ENCODE assay signal across 8 cellular contexts in genomic region chr15:95291878-95292472, GRCh38.
DNase-seq lines count a peak whose midpoint lies in the region; ATAC-seq and TF ChIP-seq lines count a peak whose summit lies in the region.

No MANE protein-coding gene starts in this region.

- ATAC-seq in lower lobe of right lung (peak in 1 of 2 donors; percentile 59), HG03196 (IDR thresholded peaks at IDR 0.05; ENCODE audit: unreplicated experiment) (no peak), GM19463 (IDR thresholded peaks at IDR 0.05; ENCODE audit: unreplicated experiment) (no peak)

- H3K27ac ChIP-seq in brain microvascular endothelial cell (no peak overlapping the region), lower lobe of right lung (no peak overlapping the region)

- H3K27me3 ChIP-seq in brain microvascular endothelial cell (replicated peaks) (no peaks in the 10 kb centered on the region), lower lobe of right lung (ENCODE audit: low read depth) (no peaks in the 10 kb centered on the region)

- H3K4me3 ChIP-seq in LNCaP clone FGC (ENCODE audit: low read depth, low read length) (no peak overlapping the region), brain microvascular endothelial cell (ENCODE audit: low read depth, low read length) (no peak overlapping the region), lower lobe of right lung (no peak overlapping the region)

- H3K4me1 ChIP-seq in lower lobe of right lung, result peaks cover 7% of the 10 kb centered on the region

- H3K9me3 ChIP-seq in lower lobe of right lung, result no peaks in the 10 kb centered on the region

- in situ Hi-C loops in GM13977 (cut with MboI; ENCODE audit: low pct_unique_long_range_greater_than_20kb, low sequenced_read_pairs, unreplicated experiment) (loop anchor here (25.0 kb wide), 1 partner anchor 705 kb away; no protein-coding TSS in a partner anchor), brain microvascular endothelial cell (cut with HindIII; ENCODE audit: low pct_ligation_motif_present, low sequenced_read_pairs) (loop anchor here (25.0 kb wide), 2 partner anchors 745 to 1045 kb away; partner anchors contain the start of gene NR2F2)

- intact Hi-C loops in lower lobe of right lung (cut with DNase I), result no loop called here

- H3K36me3 ChIP-seq in brain microvascular endothelial cell (replicated peaks) (no peaks in the 10 kb centered on the region), lower lobe of right lung (no peaks in the 10 kb centered on the region)

- TF ChIP-seq CTCF in GM13977 (IDR thresholded peaks at IDR 0.05; ENCODE audit: extremely low read depth, insufficient read depth, missing control alignments) (peak; percentile 67), LNCaP clone FGC (IDR thresholded peaks at IDR 0.05; ENCODE audit: control insufficient read depth, extremely low read depth, insufficient read depth) (peak; percentile 58), brain microvascular endothelial cell (IDR thresholded peaks at IDR 0.05; ENCODE audit: low read depth, low read length, missing control alignments) (peak; percentile 60), lower lobe of right lung (IDR thresholded peaks at IDR 0.05) (peak; percentile 64)

- DNase-seq in AG08395 (ENCODE audit: low spot score) (peak; percentile 47), GM13977 (ENCODE audit: low spot score) (peak; percentile 33), LNCaP clone FGC (ENCODE audit: low read depth) (peak; percentile 23), brain microvascular endothelial cell (peak; percentile 39), lower lobe of right lung (no peak), islet precursor cell (no peak)

Comparison
In these comparisons a context has a peak if more than half of its experiments do, and no peak if none do; other contexts are left out.
1. DNase-seq: peak in AG08395 (single experiment), GM13977 (single experiment), LNCaP clone FGC (single experiment) and brain microvascular endothelial cell (single experiment); none in lower lobe of right lung (single experiment) and islet precursor cell (single experiment).
2. Peak in every context shown above with its lines, with median percentiles within 50 percentile points of each other: CTCF ChIP-seq.